In genomic region chr7:11261470-11261869, GRCh38 we compare ENCODE assay signal across 11 cellular contexts.
DNase-seq lines count a peak whose midpoint lies in the region; ATAC-seq, FAIRE-seq and TF ChIP-seq lines count a peak whose summit lies in the region.
"Had no signal": no experiment of that assay in that cellular context is flagged by ENCODE, and none has a peak within 500 bp of the region (broad histone marks: within the 10 kb centered on the region; RNA-seq: fewer than 3 reads in every experiment).

No MANE protein-coding gene starts in this region.

- H3K9me3 ChIP-seq in body of pancreas: no peaks in the 10 kb centered on the region
- H3K9me3 ChIP-seq in small intestine (ENCODE audit: control insufficient read depth, low read depth): no peaks in the 10 kb centered on the region
- H3K9me3 ChIP-seq: psoas muscle had no signal

- intact Hi-C loops in body of pancreas (cut with DNase I): no loop called here
- intact Hi-C loops in lower leg skin (cut with DNase I; ENCODE audit: low total_unique reads): no loop called here

- H3K27me3 ChIP-seq in body of pancreas (no peaks in the 10 kb centered on the region), small intestine (ENCODE audit: control insufficient read depth in 2 of 2, insufficient read depth in 2 of 2, low read length in 2 of 2) (no peaks in the 10 kb centered on the region)

- H3K4me1 ChIP-seq in body of pancreas (peaks cover 5% of the 10 kb centered on the region), small intestine (ENCODE audit: control insufficient read depth in 2 of 2, insufficient read depth in 1 of 2, low read depth in 1 of 2, low read length in 1 of 2) (no peaks in the 10 kb centered on the region)
- H3K4me1 ChIP-seq: psoas muscle had no signal

- ATAC-seq in body of pancreas: peak; percentile 40
- ATAC-seq: activated CD4-positive, CD25-positive, alpha-beta regulatory T cell treated with anti-CD3 and anti-CD28 coated beads, Interleukin-2, amount 50 U/mL, for 24 hours; psoas muscle had no signal

- DNase-seq in SIG-M5 treated with dmso at 0.1 percent for 504 hours (lab: John Stamatoyannopoulos, UW; ENCODE audit: unreplicated experiment) (peak; percentile 33), SIG-M5 (lab: John Stamatoyannopoulos, UW) (no peak), NCI-H2196 treated with DMSO at 0.1 percent for 48 hours (lab: John Stamatoyannopoulos, UW; ENCODE audit: unreplicated experiment) (peak; percentile 30), body of pancreas (peak; percentile 42 to 92 (median 56)), small intestine (no peak), coronary artery (ENCODE audit: low spot score) (no peak), lower leg skin (ENCODE audit: low spot score in 2 of 2) (no peak), hippocampal formation (lab: John Stamatoyannopoulos, UW) (no peak)
- DNase-seq: psoas muscle had no signal

- H3K27ac ChIP-seq in body of pancreas (no peak overlapping the region), small intestine (ENCODE audit: low read depth in 1 of 2, low read length in 1 of 2) (no peak overlapping the region), coronary artery (no peak overlapping the region)
- H3K27ac ChIP-seq: psoas muscle had no signal

- FAIRE-seq in small intestine (lab: Jason Lieb, UNC): no peak
- FAIRE-seq: A204.1 had no signal

- H3K36me3 ChIP-seq in body of pancreas (replicated peaks in 1 of 2; ENCODE audit: insufficient read depth in 1 of 2, low read depth in 2 of 2): no peaks in the 10 kb centered on the region
- H3K36me3 ChIP-seq in small intestine (ENCODE audit: control insufficient read depth in 2 of 2, insufficient read depth in 2 of 2, low read length in 2 of 2): no peaks in the 10 kb centered on the region

- TF ChIP-seq POLR2A in body of pancreas (IDR thresholded peaks at IDR 0.05) (no peak), lower leg skin (IDR thresholded peaks at IDR 0.05) (no peak)

- no peak overlapping the region for H3K4me3 ChIP-seq in body of pancreas
- no peak overlapping the region for H3K4me3 ChIP-seq in small intestine (ENCODE audit: low read depth in 1 of 2, low read length in 2 of 2)
- H3K4me3 ChIP-seq in coronary artery: no peak overlapping the region
- H3K4me3 ChIP-seq in lower leg skin (ENCODE audit: low read depth, poor library complexity, severe bottlenecking): no peak overlapping the region
- H3K4me3 ChIP-seq: psoas muscle had no signal

- TF ChIP-seq CTCF in body of pancreas (IDR thresholded peaks at IDR 0.05) (peak in 1 of 7 experiments; percentile 4), coronary artery (IDR thresholded peaks at IDR 0.05) (no peak), lower leg skin (IDR thresholded peaks at IDR 0.05) (no peak)

Comparison
In these comparisons a context has a peak if more than half of its experiments do, and no peak if none do; other contexts are left out.
1. DNase-seq: peak in SIG-M5 treated with dmso at 0.1 percent for 504 hours (single experiment), NCI-H2196 treated with DMSO at 0.1 percent for 48 hours (single experiment) and body of pancreas (4 of 4); none in SIG-M5 (single experiment), small intestine (single experiment), coronary artery (single experiment), lower leg skin (0 of 2) and hippocampal formation (0 of 2).